Comparison of ENCODE assay signal across 22 cellular contexts in the genomic region with DNA sequence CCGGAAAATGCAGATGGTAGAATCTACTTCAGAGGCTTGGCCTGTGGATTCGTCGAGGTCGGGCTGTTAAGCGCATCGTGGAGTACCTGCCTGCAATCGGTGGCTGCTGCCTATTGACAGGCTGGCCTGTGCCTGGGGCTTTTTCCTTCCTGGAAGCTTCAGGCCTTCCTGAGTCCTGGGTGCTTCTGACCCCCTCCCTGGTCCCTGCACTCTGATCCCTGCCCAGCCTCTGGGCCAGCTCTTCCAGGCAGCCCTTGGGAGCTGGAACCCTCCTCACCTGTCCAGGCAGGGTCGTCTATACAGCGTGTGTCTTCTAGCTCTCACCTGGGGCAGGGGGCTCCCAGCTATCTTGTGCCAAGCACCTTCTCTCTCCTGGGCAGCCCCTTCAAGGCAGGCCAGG. TPM values are rescaled to one million over a fixed set of nuclear protein-coding genes. Genes with fewer than 3 reads are reported as not detected.
A peak's percentile ranks its signal among the peaks of the same experiment; 100 is the strongest.
DNase-seq lines count a peak whose midpoint lies in the region; ATAC-seq, FAIRE-seq and TF ChIP-seq lines count a peak whose summit lies in the region.
"Had no signal": no experiment of that assay in that cellular context is flagged by ENCODE, and none has a peak within 500 bp of the region (broad histone marks: within the 10 kb centered on the region; RNA-seq: fewer than 3 reads in every experiment).

No MANE protein-coding gene starts in this region.

- no peak overlapping the region for H3K27ac ChIP-seq in psoas muscle

- H3K9me3 Mint-ChIP-seq in activated CD4-positive, alpha-beta T cell treated with anti-CD3 and anti-CD28 coated beads, Interleukin-2, amount 10 ng/mL, durations not matched to agents 7 days and 5 days, result no peaks in the 10 kb centered on the region
- H3K9me3 Mint-ChIP-seq in CD14-positive monocyte, result no peaks in the 10 kb centered on the region
- H3K9me3 Mint-ChIP-seq in activated naive CD8-positive, alpha-beta T cell treated with anti-CD3 and anti-CD28 coated beads for 36 hours, result no peaks in the 10 kb centered on the region
- H3K9me3 Mint-ChIP-seq: naive thymus-derived CD4-positive, alpha-beta T cell had no signal

- H3K36me3 Mint-ChIP-seq in activated CD4-positive, alpha-beta T cell treated with anti-CD3 and anti-CD28 coated beads, Interleukin-2, amount 10 ng/mL, durations not matched to agents 7 days and 5 days (ENCODE audit: low read depth), result no peaks in the 10 kb centered on the region
- H3K36me3 Mint-ChIP-seq in CD14-positive monocyte, result peaks cover 22 to 36% of the 10 kb centered on the region in 2 donors
- H3K36me3 Mint-ChIP-seq in activated naive CD8-positive, alpha-beta T cell treated with anti-CD3 and anti-CD28 coated beads for 36 hours, result no peaks in the 10 kb centered on the region

- no peaks in the 10 kb centered on the region for H3K36me3 ChIP-seq in psoas muscle (ENCODE audit: insufficient read depth in 1 of 2, low read depth in 1 of 2)
- H3K36me3 ChIP-seq: BE2C, heart right ventricle, thyroid gland had no signal

- no peaks in the 10 kb centered on the region for H3K9me3 ChIP-seq in psoas muscle
- H3K9me3 ChIP-seq: BE2C, heart right ventricle, thyroid gland had no signal

- H3K27me3 Mint-ChIP-seq in activated CD4-positive, alpha-beta T cell treated with anti-CD3 and anti-CD28 coated beads, Interleukin-2, amount 10 ng/mL, durations not matched to agents 7 days and 5 days, result no peaks in the 10 kb centered on the region
- H3K27me3 Mint-ChIP-seq in CD14-positive monocyte (ENCODE audit: low read depth in 3 of 3), result peaks cover 2 to 5% (median 4%) of the 10 kb centered on the region in 3 donors
- peaks cover 2% of the 10 kb centered on the region for H3K27me3 Mint-ChIP-seq in activated naive CD8-positive, alpha-beta T cell treated with anti-CD3 and anti-CD28 coated beads for 36 hours
- H3K27me3 Mint-ChIP-seq: naive thymus-derived CD4-positive, alpha-beta T cell had no signal

- no peaks in the 10 kb centered on the region for H3K4me1 ChIP-seq in psoas muscle
- H3K4me1 ChIP-seq: BE2C had no signal

- WGBS in psoas muscle, 3 donors, result 85 to 93% (median 93%) methylated on average over 9 of the region's 9 CpGs

- peaks cover 40% of the 10 kb centered on the region for H3K4me1 Mint-ChIP-seq in activated CD4-positive, alpha-beta T cell treated with anti-CD3 and anti-CD28 coated beads, Interleukin-2, amount 10 ng/mL, durations not matched to agents 7 days and 5 days
- peaks cover 61% of the 10 kb centered on the region for H3K4me1 Mint-ChIP-seq in CD14-positive monocyte
- peaks cover 47% of the 10 kb centered on the region for H3K4me1 Mint-ChIP-seq in activated naive CD8-positive, alpha-beta T cell treated with anti-CD3 and anti-CD28 coated beads for 36 hours

- H3K4me3 ChIP-seq in psoas muscle (peak overlapping the region; percentile 36), foreskin fibroblast (ENCODE audit: low read depth in 1 of 2, low read length in 2 of 2) (no peak overlapping the region)
- H3K4me3 ChIP-seq: K562, thyroid gland had no signal

- DNase-seq in activated CD4-positive, alpha-beta T cell treated with anti-CD3 and anti-CD28 coated beads, Interleukin-2, amount 10 ng/mL, durations not matched to agents 7 days and 5 days, result no peak
- no peak for DNase-seq in activated CD4-positive, alpha-beta T cell treated with anti-CD3 and anti-CD28 coated beads, Interleukin-2, amount 50 U/mL, for 4 hours
- DNase-seq in CD14-positive monocyte (ENCODE audit: low spot score), result no peak
- no peak for DNase-seq in activated naive CD8-positive, alpha-beta T cell treated with anti-CD3 and anti-CD28 coated beads for 36 hours
- no peak for DNase-seq in psoas muscle
- no peak for DNase-seq in HTR-8/SVneo (ENCODE audit: insufficient read length, low spot score)
- DNase-seq in amygdala (lab: John Stamatoyannopoulos, UW), result no peak
- no peak for DNase-seq in foreskin fibroblast
- DNase-seq: BE2C; central memory CD4-positive, alpha-beta T cell; heart right ventricle; left colon; MM.1S; naive thymus-derived CD4-positive, alpha-beta T cell; NCI-H1436 treated with DMSO at 0.1 percent for 48 hours; NCI-H510A treated with DMSO at 0.1 percent for 48 hours; T-helper 2 cell; thyroid gland had no signal

- no peak for ATAC-seq in psoas muscle
- ATAC-seq: HCT116; naive thymus-derived CD4-positive, alpha-beta T cell had no signal

- CTCF ChIA-PET in activated CD4-positive, alpha-beta T cell treated with anti-CD3 and anti-CD28 coated beads, Interleukin-2, amount 10 ng/mL, durations not matched to agents 7 days and 5 days (lab: Charles Lee), result interaction anchor here (2.4 to 7.6 kb wide), 6 partner anchors 50 to 119 kb away, joined by 6 to 91 read pairs (median 18); no protein-coding TSS in a partner anchor

- no peaks in the 10 kb centered on the region for H3K27me3 ChIP-seq in psoas muscle (ENCODE audit: insufficient read depth in 3 of 3, low read length in 2 of 3)
- H3K27me3 ChIP-seq: BE2C, thyroid gland had no signal

- no peak overlapping the region for H3K4me3 Mint-ChIP-seq in activated CD4-positive, alpha-beta T cell treated with anti-CD3 and anti-CD28 coated beads, Interleukin-2, amount 10 ng/mL, durations not matched to agents 7 days and 5 days
- H3K4me3 Mint-ChIP-seq in CD14-positive monocyte, result peak overlapping the region; percentile 77 to 91
- no peak overlapping the region for H3K4me3 Mint-ChIP-seq in activated naive CD8-positive, alpha-beta T cell treated with anti-CD3 and anti-CD28 coated beads for 36 hours

- FAIRE-seq in HTR-8/SVneo (lab: Jason Lieb, UNC), result no peak
- FAIRE-seq: A204.1, astrocyte, K562 had no signal

- intact Hi-C loops in CD14-positive monocyte (cut with micrococcal nuclease), result loop anchor here (5.0 kb wide), 1 partner anchor 41 kb away; the partner anchor contains the start of gene TNFRSF1B (in 2 of the 2)
- intact Hi-C loops in psoas muscle (cut with DNase I), result loop anchor here in 1 of 2 donors (10.0 kb wide), 1 partner anchor 528 kb away; no protein-coding TSS in a partner anchor

- POLR2A ChIA-PET in activated CD4-positive, alpha-beta T cell treated with anti-CD3 and anti-CD28 coated beads, Interleukin-2, amount 10 ng/mL, durations not matched to agents 7 days and 5 days (lab: Charles Lee), result no interaction called here

- no peak for TF ChIP-seq CTCF in CD14-positive monocyte (IDR thresholded peaks at IDR 0.05)
- no peak for TF ChIP-seq CTCF in psoas muscle (IDR thresholded peaks at IDR 0.05)
- no peak for TF ChIP-seq CTCF in foreskin fibroblast (IDR thresholded peaks at IDR 0.05; ENCODE audit: low read depth, low read length)

- H3K27ac Mint-ChIP-seq in activated CD4-positive, alpha-beta T cell treated with anti-CD3 and anti-CD28 coated beads, Interleukin-2, amount 10 ng/mL, durations not matched to agents 7 days and 5 days, result peak overlapping the region; percentile 73
- H3K27ac Mint-ChIP-seq in CD14-positive monocyte, result peak overlapping the region in 4 of 7 donors; percentile 80 to 98 (median 94)
- H3K27ac Mint-ChIP-seq in activated naive CD8-positive, alpha-beta T cell treated with anti-CD3 and anti-CD28 coated beads for 36 hours, result peak overlapping the region; percentile 96

RNA-seq across cellular contexts. Expression of gene TNFRSF1B, which starts 40.0 kb away (rescaled TPM):
- 100 to 1,000 TPM; 167 to 190 TPM for total RNA-seq in activated CD4-positive, alpha-beta T cell treated with anti-CD3 and anti-CD28 coated beads, Interleukin-2, amount 10 ng/mL, durations not matched to agents 7 days and 5 days
- 100 to 1,000 TPM; 436 to 761 TPM for polyA plus RNA-seq in CD14-positive monocyte
- 100 to 1,000 TPM; 187 to 193 TPM for total RNA-seq in activated naive CD8-positive, alpha-beta T cell treated with anti-CD3 and anti-CD28 coated beads for 36 hours
- total RNA-seq in psoas muscle, result 10 to 100 TPM in 1 of 4 donors, 1 to 10 TPM in 3; 7.5 to 12.8 (median 8.8) TPM
- 1 to 10 TPM; 5.1 to 7.6 (median 5.8) TPM for polyA plus RNA-seq in psoas muscle

Comparison
In these comparisons a context has a peak if more than half of its experiments do, and no peak if none do; other contexts are left out.
1. H3K4me3 Mint-ChIP-seq: peak in CD14-positive monocyte (2 of 2); none in activated CD4-positive, alpha-beta T cell treated with anti-CD3 and anti-CD28 coated beads, Interleukin-2, amount 10 ng/mL, durations not matched to agents 7 days and 5 days (single experiment) and activated naive CD8-positive, alpha-beta T cell treated with anti-CD3 and anti-CD28 coated beads for 36 hours (single experiment).
2. RNA of gene TNFRSF1B, which starts 40.0 kb away (total RNA-seq): 187 to 193 TPM in activated naive CD8-positive, alpha-beta T cell treated with anti-CD3 and anti-CD28 coated beads for 36 hours and 167 to 190 TPM in activated CD4-positive, alpha-beta T cell treated with anti-CD3 and anti-CD28 coated beads, Interleukin-2, amount 10 ng/mL, durations not matched to agents 7 days and 5 days; 7.5 to 12.8 TPM in psoas muscle; every median in the first group is over 10 times any median in the second.
3. Peak in every context shown above with its lines, with median percentiles within 50 percentile points of each other: H3K27ac Mint-ChIP-seq.